ENCODE assay signal across 8 cellular contexts in genomic region chr12:49043856-49044258, GRCh38. TPM values are rescaled to one million over a fixed set of nuclear protein-coding genes. Genes with fewer than 3 reads are reported as not detected.
DNase-seq lines count a peak whose midpoint lies in the region; ATAC-seq and TF ChIP-seq lines count a peak whose summit lies in the region.

No MANE protein-coding gene starts in this region.

- no peaks in the 10 kb centered on the region for H3K27me3 ChIP-seq in aorta (ENCODE audit: control insufficient read depth in 1 of 2, insufficient read depth in 2 of 2, low read length in 1 of 2)

- no peak for DNase-seq in AG09309 (ENCODE audit: low read depth)
- peak; percentile 86 for DNase-seq in GM20000 (ENCODE audit: low spot score)
- DNase-seq in RWPE1 (ENCODE audit: low spot score), result no peak
- DNase-seq in activated T-helper 1 cell treated with anti-CD3 and anti-CD28 coated beads, Interleukin-2, amount 50 U/mL, for 16 hours (ENCODE audit: low read depth in 1 of 2, low spot score in 1 of 2), result peak; percentile 60 to 68
- peak; percentile 39 for DNase-seq in foreskin melanocyte
- DNase-seq in posterior cingulate gyrus, result peak in 8 of 10 donors; percentile 59 to 94 (median 73)
- DNase-seq in aorta, result peak; percentile 82 to 89

- CTCF ChIA-PET in RWPE1 (lab: Yijun Ruan, JAX), result interaction anchor here (0.6 to 1.7 kb wide), 4 partner anchors 13 to 1848 kb away, joined by 3 to 4 read pairs (median 3); no protein-coding TSS in a partner anchor

- ATAC-seq in aorta (ENCODE audit: low FRiP score) (peak; percentile 30), HG03039 (IDR thresholded peaks at IDR 0.05; ENCODE audit: unreplicated experiment) (no peak)

- H3K27ac ChIP-seq in RWPE1, result no peak overlapping the region
- H3K27ac ChIP-seq in aorta (ENCODE audit: low read depth in 1 of 2, low read length in 2 of 2), result no peak overlapping the region

- POLR2A ChIA-PET in RWPE1 (lab: Yijun Ruan, JAX; ENCODE audit: low non-redundant PET), result no interaction called here

- H3K36me3 ChIP-seq in aorta (ENCODE audit: control insufficient read depth in 1 of 2, insufficient read depth in 2 of 2, low read length in 1 of 2), result peaks cover 0 to 26% of the 10 kb centered on the region in 2 donors

- no peaks in the 10 kb centered on the region for H3K4me1 ChIP-seq in aorta (ENCODE audit: control insufficient read depth in 1 of 2, insufficient read depth in 2 of 2, low read length in 2 of 2)

- H3K4me3 ChIP-seq in AG09309 (ENCODE audit: control insufficient read depth, low read depth, low read length) (no peak overlapping the region), aorta (ENCODE audit: low read length in 2 of 2) (no peak overlapping the region)

- WGBS in aorta, 2 donors, result 53 to 61% methylated on average over 11 of the region's 11 CpGs

- TF ChIP-seq CTCF in AG09309 (IDR thresholded peaks at IDR 0.05; ENCODE audit: control insufficient read depth, insufficient read depth, low read depth, low read length, missing control alignments) (peak; percentile 74), GM20000 (IDR thresholded peaks at IDR 0.05; ENCODE audit: extremely low read depth, missing control alignments) (peak; percentile 75), RWPE1 (conservative IDR thresholded peaks at IDR 0.05; ENCODE audit: low read depth) (peak; percentile 56)

- no peaks in the 10 kb centered on the region for H3K9me3 ChIP-seq in aorta (ENCODE audit: control insufficient read depth, low read length)

- intact Hi-C loops in posterior cingulate gyrus (cut with DNase I) (no loop called here), aorta (cut with DNase I) (no loop called here)

RNA-seq across cellular contexts. Expression of gene KMT2D, which starts 16.7 kb away (rescaled TPM):
- 10 to 100 TPM; 88.6 to 97.4 TPM for total RNA-seq in aorta
- 10 to 100 TPM; 11.5 to 14.4 TPM for polyA plus RNA-seq in aorta

RNA-seq across cellular contexts. Expression of gene PRKAG1, which starts 25.3 kb away (rescaled TPM):
- 10 to 100 TPM; 44.8 to 50.6 TPM for total RNA-seq in aorta
- polyA plus RNA-seq in aorta, result 10 to 100 TPM; 48.0 to 57.1 TPM

RNA-seq across cellular contexts. Expression of gene RHEBL1, which starts 25.9 kb away (rescaled TPM):
- total RNA-seq in aorta, result 1 to 10 TPM in 1 of 2 donors, under 1 TPM in 1; 0.55 to 1.1 TPM
- polyA plus RNA-seq in aorta, result 1 to 10 TPM; 1.3 to 2.4 TPM

RNA-seq across cellular contexts. Expression of gene DDN, which starts 44.7 kb away (rescaled TPM):
- total RNA-seq in aorta, result under 1 TPM in 1 of 2 donors, not detected in 1; 0.10 TPM
- under 1 TPM in 1 of 2 donors, not detected in 1; 0.50 TPM for polyA plus RNA-seq in aorta

RNA-seq across cellular contexts. Expression of gene DHH, which starts 50.7 kb away (rescaled TPM):
- total RNA-seq in aorta, result 1 to 10 TPM; 1.3 to 3.6 TPM
- under 1 TPM in 1 of 2 donors, not detected in 1; 0.33 TPM for polyA plus RNA-seq in aorta

Comparison
In these comparisons a context has a peak if more than half of its experiments do, and no peak if none do; other contexts are left out.
1. DNase-seq: peak in GM20000 (single experiment), activated T-helper 1 cell treated with anti-CD3 and anti-CD28 coated beads, Interleukin-2, amount 50 U/mL, for 16 hours (2 of 2), foreskin melanocyte (single experiment), posterior cingulate gyrus (8 of 10) and aorta (2 of 2); none in AG09309 (single experiment) and RWPE1 (single experiment).
2. Peak in every context shown above with its lines, with median percentiles within 50 percentile points of each other: CTCF ChIP-seq.